In the genomic region with DNA sequence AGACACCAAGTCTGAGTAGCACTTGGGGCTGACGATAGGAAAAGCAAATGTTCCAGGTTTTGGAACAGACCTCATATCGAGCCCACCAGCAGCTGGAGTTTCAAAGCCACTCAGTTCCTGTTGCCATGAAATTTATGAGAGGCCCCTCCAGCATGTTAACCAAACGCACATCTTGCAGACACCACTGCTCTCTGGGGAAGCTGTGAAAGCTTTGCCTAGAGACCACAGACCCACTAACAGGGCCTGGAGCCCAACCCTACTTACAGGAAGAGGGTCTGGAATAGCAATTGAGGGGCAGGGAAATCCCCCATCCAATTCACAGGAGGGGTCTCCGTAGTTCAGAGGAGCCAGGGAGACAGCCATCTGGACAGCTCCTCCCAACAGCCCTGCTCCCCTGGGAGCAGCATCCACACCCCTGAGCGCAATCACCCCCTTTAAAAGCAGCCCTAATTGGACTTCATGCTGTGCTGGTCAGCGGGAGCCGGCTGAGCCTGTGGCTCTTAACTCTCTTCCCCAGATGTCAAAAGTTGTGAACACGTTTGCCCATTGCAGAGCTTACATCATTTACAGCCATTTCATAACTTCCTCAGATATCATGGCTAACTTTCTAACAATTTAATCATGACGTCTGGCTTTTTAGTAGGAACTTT, we compare ENCODE assay signal across 21 cellular contexts.
DNase-seq lines count a peak whose midpoint lies in the region; ATAC-seq and TF ChIP-seq lines count a peak whose summit lies in the region.
"Had no signal": no experiment of that assay in that cellular context is flagged by ENCODE, and none has a peak within 500 bp of the region (broad histone marks: within the 10 kb centered on the region; RNA-seq: fewer than 3 reads in every experiment).

No MANE protein-coding gene starts in this region.

- DNase-seq in NCI-H2227 (lab: John Stamatoyannopoulos, UW; ENCODE audit: unreplicated experiment), result peak; percentile 17
- no peak for DNase-seq in NCI-H2227 treated with DMSO at 0.1 percent for 48 hours (lab: John Stamatoyannopoulos, UW)
- DNase-seq in NCI-H1417 treated with DMSO at 0.1 percent for 48 hours (lab: John Stamatoyannopoulos, UW), result peak; percentile 25
- DNase-seq in cardiac fibroblast (ENCODE audit: low read depth in 2 of 2), result peak; percentile 3 to 5
- peak; percentile 53 for DNase-seq in osteocyte (ENCODE audit: extremely low spot score, unreplicated experiment)
- no peak for DNase-seq in T-helper 1 cell
- DNase-seq: ACHN; activated CD4-positive, CD25-positive, alpha-beta regulatory T cell treated with anti-CD3 and anti-CD28 coated beads, Interleukin-2, amount 50 U/mL, for 72 hours; activated naive CD8-positive, alpha-beta T cell treated with anti-CD3 and anti-CD28 coated beads for 36 hours; Calu3; effector CD4-positive, alpha-beta T cell; GOT3; IMR-90; midbrain; NCI-H1694 treated with DMSO at 0.1 percent for 48 hours; T-cell had no signal

- H3K27me3 Mint-ChIP-seq in osteocyte (ENCODE audit: unreplicated experiment), result peaks cover 41% of the 10 kb centered on the region
- H3K27me3 Mint-ChIP-seq: activated naive CD8-positive, alpha-beta T cell treated with anti-CD3 and anti-CD28 coated beads for 36 hours; T-cell had no signal

- no peak overlapping the region for H3K4me3 ChIP-seq in cardiac fibroblast (replicated peaks in 1 of 2; ENCODE audit: low read depth in 2 of 2, low read length in 2 of 2)
- H3K4me3 ChIP-seq: breast epithelium, vagina had no signal

- TF ChIP-seq CTCF in cardiac fibroblast (IDR thresholded peaks at IDR 0.05; ENCODE audit: low read depth, low read length) (no peak), osteocyte (IDR thresholded peaks at IDR 0.05) (no peak)

- no peaks in the 10 kb centered on the region for H3K4me1 Mint-ChIP-seq in osteocyte (ENCODE audit: unreplicated experiment)

- no peak overlapping the region for H3K27ac Mint-ChIP-seq in osteocyte (ENCODE audit: unreplicated experiment)
- H3K27ac Mint-ChIP-seq: activated naive CD8-positive, alpha-beta T cell treated with anti-CD3 and anti-CD28 coated beads for 36 hours; stimulated activated memory B cell treated with anti-CD40 and anti-IgM and Interleukin-4, amounts not matched to agents 10 μg/mL and 1 μg/mL and 100 μg/mL, for 72 hours had no signal

- no peak overlapping the region for H3K4me3 Mint-ChIP-seq in osteocyte (ENCODE audit: unreplicated experiment)
- H3K4me3 Mint-ChIP-seq: activated naive CD8-positive, alpha-beta T cell treated with anti-CD3 and anti-CD28 coated beads for 36 hours; stimulated activated memory B cell treated with anti-CD40 and anti-IgM and Interleukin-4, amounts not matched to agents 10 μg/mL and 1 μg/mL and 100 μg/mL, for 72 hours had no signal

- no peak for ATAC-seq in HG02840 (IDR thresholded peaks at IDR 0.05; ENCODE audit: low FRiP score, unreplicated experiment)
- ATAC-seq in GM18511 (IDR thresholded peaks at IDR 0.05; ENCODE audit: unreplicated experiment), result no peak
- ATAC-seq: stimulated activated memory B cell treated with anti-CD40 and anti-IgM and Interleukin-4, amounts not matched to agents 10 μg/mL and 1 μg/mL and 100 μg/mL, for 72 hours had no signal

- no peaks in the 10 kb centered on the region for H3K36me3 Mint-ChIP-seq in osteocyte (ENCODE audit: unreplicated experiment)
- H3K36me3 Mint-ChIP-seq: activated naive CD8-positive, alpha-beta T cell treated with anti-CD3 and anti-CD28 coated beads for 36 hours; stimulated activated memory B cell treated with anti-CD40 and anti-IgM and Interleukin-4, amounts not matched to agents 10 μg/mL and 1 μg/mL and 100 μg/mL, for 72 hours; T-cell had no signal

- no peaks in the 10 kb centered on the region for H3K9me3 Mint-ChIP-seq in osteocyte (ENCODE audit: unreplicated experiment)
- H3K9me3 Mint-ChIP-seq: activated naive CD8-positive, alpha-beta T cell treated with anti-CD3 and anti-CD28 coated beads for 36 hours; stimulated activated memory B cell treated with anti-CD40 and anti-IgM and Interleukin-4, amounts not matched to agents 10 μg/mL and 1 μg/mL and 100 μg/mL, for 72 hours; T-cell had no signal

Comparison
In these comparisons a context has a peak if more than half of its experiments do, and no peak if none do; other contexts are left out.
1. DNase-seq: peak in NCI-H2227 (single experiment), NCI-H1417 treated with DMSO at 0.1 percent for 48 hours (single experiment), cardiac fibroblast (2 of 2) and osteocyte (single experiment); none in NCI-H2227 treated with DMSO at 0.1 percent for 48 hours (single experiment) and T-helper 1 cell (0 of 5).